Comparison of ENCODE assay signal across 20 cellular contexts in genomic region chr6:161507375-161507774, GRCh38.
DNase-seq lines count a peak whose midpoint lies in the region; ATAC-seq lines count a peak whose summit lies in the region.
"Had no signal": no experiment of that assay in that cellular context is flagged by ENCODE, and none has a peak within 500 bp of the region (broad histone marks: within the 10 kb centered on the region; RNA-seq: fewer than 3 reads in every experiment).

No MANE protein-coding gene starts in this region.

- no peaks in the 10 kb centered on the region for H3K4me1 ChIP-seq in BLaER1
- peaks cover 19% of the 10 kb centered on the region for H3K4me1 ChIP-seq in SJCRH30
- H3K4me1 ChIP-seq: BLaER1 treated with 17β-estradiol and CSF1 and Interleukin-3, amounts not matched to agents 10 nM and 100 nM had no signal

- H3K27ac ChIP-seq in BLaER1 (no peak overlapping the region), SJCRH30 (peak overlapping the region; percentile 74)
- H3K27ac ChIP-seq: 22Rv1; BLaER1 treated with 17β-estradiol and CSF1 and Interleukin-3, amounts not matched to agents 10 nM and 100 nM; GM23248 had no signal

- no peaks in the 10 kb centered on the region for H3K36me3 ChIP-seq in BLaER1
- no peaks in the 10 kb centered on the region for H3K36me3 ChIP-seq in SJCRH30
- H3K36me3 ChIP-seq: BLaER1 treated with 17β-estradiol and CSF1 and Interleukin-3, amounts not matched to agents 10 nM and 100 nM had no signal

- peaks cover 0 to 3% of the 10 kb centered on the region in 2 donors for H3K36me3 Mint-ChIP-seq in stimulated activated naive B cell treated with anti-CD40 and anti-IgM and Interleukin-4, amounts not matched to agents 10 μg/mL and 1 μg/mL and 100 μg/mL, for 72 hours
- H3K36me3 Mint-ChIP-seq: CD14-positive monocyte; CD8-positive, alpha-beta memory T cell had no signal

- H3K4me3 Mint-ChIP-seq in stimulated activated naive B cell treated with anti-CD40 and anti-IgM and Interleukin-4, amounts not matched to agents 10 μg/mL and 1 μg/mL and 100 μg/mL, for 72 hours: no peak overlapping the region
- H3K4me3 Mint-ChIP-seq: B cell; CD14-positive monocyte; CD4-positive, alpha-beta T cell; CD8-positive, alpha-beta memory T cell had no signal

- H3K4me3 ChIP-seq in BLaER1 (no peak overlapping the region), SJCRH30 (no peak overlapping the region)
- H3K4me3 ChIP-seq: BLaER1 treated with 17β-estradiol and CSF1 and Interleukin-3, amounts not matched to agents 10 nM and 100 nM; GM12878; GM23248 had no signal

- peaks cover 0 to 10% of the 10 kb centered on the region in 2 donors for H3K9me3 Mint-ChIP-seq in stimulated activated naive B cell treated with anti-CD40 and anti-IgM and Interleukin-4, amounts not matched to agents 10 μg/mL and 1 μg/mL and 100 μg/mL, for 72 hours

- H4K20me1 ChIP-seq in BLaER1: no peaks in the 10 kb centered on the region
- H4K20me1 ChIP-seq: BLaER1 treated with 17β-estradiol and CSF1 and Interleukin-3, amounts not matched to agents 10 nM and 100 nM had no signal

- DNase-seq in SJCRH30 (peak; percentile 92 to 95), myocyte (ENCODE audit: low read depth) (peak; percentile 93), NCI-H345 treated with DMSO at 0.1 percent for 48 hours (lab: John Stamatoyannopoulos, UW; ENCODE audit: unreplicated experiment) (no peak)
- no peak for DNase-seq in stimulated activated naive B cell treated with anti-CD40 and anti-IgM and Interleukin-4, amounts not matched to agents 10 μg/mL and 1 μg/mL and 100 μg/mL, for 72 hours
- DNase-seq: CD4-positive, alpha-beta T cell; CD8-positive, alpha-beta memory T cell; DMS 273 treated with DMSO at 0.1 percent for 48 hours; DMS79; EL; GDM1; GM23248; H7; HCEC 1CT had no signal

- no peaks in the 10 kb centered on the region for H3K27me3 ChIP-seq in BLaER1
- no peaks in the 10 kb centered on the region for H3K27me3 ChIP-seq in SJCRH30
- H3K27me3 ChIP-seq: BLaER1 treated with 17β-estradiol and CSF1 and Interleukin-3, amounts not matched to agents 10 nM and 100 nM had no signal

- peak overlapping the region; percentile 2; the same call in 1 of the 2 replicates for H3K4me2 ChIP-seq in BLaER1
- H3K4me2 ChIP-seq: BLaER1 treated with 17β-estradiol and CSF1 and Interleukin-3, amounts not matched to agents 10 nM and 100 nM had no signal

- H3K9ac ChIP-seq in BLaER1: no peak overlapping the region
- H3K9ac ChIP-seq: BLaER1 treated with 17β-estradiol and CSF1 and Interleukin-3, amounts not matched to agents 10 nM and 100 nM; GM23248 had no signal

- no peak for ATAC-seq in stimulated activated naive B cell treated with anti-CD40 and anti-IgM and Interleukin-4, amounts not matched to agents 10 μg/mL and 1 μg/mL and 100 μg/mL, for 72 hours (replicated peaks)
- ATAC-seq in HG02840 (IDR thresholded peaks at IDR 0.05; ENCODE audit: low FRiP score, unreplicated experiment): no peak
- ATAC-seq: GM12878 had no signal

- H3K27me3 Mint-ChIP-seq in stimulated activated naive B cell treated with anti-CD40 and anti-IgM and Interleukin-4, amounts not matched to agents 10 μg/mL and 1 μg/mL and 100 μg/mL, for 72 hours: no peaks in the 10 kb centered on the region
- H3K27me3 Mint-ChIP-seq: B cell; CD4-positive, alpha-beta T cell had no signal

- no peaks in the 10 kb centered on the region for H3K9me3 ChIP-seq in BLaER1
- peaks cover 2% of the 10 kb centered on the region; the same call in 1 of the 2 replicates for H3K9me3 ChIP-seq in SJCRH30 (replicated peaks)
- H3K9me3 ChIP-seq: BLaER1 treated with 17β-estradiol and CSF1 and Interleukin-3, amounts not matched to agents 10 nM and 100 nM had no signal

- H3K4me1 Mint-ChIP-seq in stimulated activated naive B cell treated with anti-CD40 and anti-IgM and Interleukin-4, amounts not matched to agents 10 μg/mL and 1 μg/mL and 100 μg/mL, for 72 hours: no peaks in the 10 kb centered on the region
- H3K4me1 Mint-ChIP-seq: B cell; CD14-positive monocyte; CD8-positive, alpha-beta memory T cell had no signal

- no peak overlapping the region for H3K27ac Mint-ChIP-seq in stimulated activated naive B cell treated with anti-CD40 and anti-IgM and Interleukin-4, amounts not matched to agents 10 μg/mL and 1 μg/mL and 100 μg/mL, for 72 hours
- H3K27ac Mint-ChIP-seq: B cell; CD14-positive monocyte; CD4-positive, alpha-beta T cell; CD8-positive, alpha-beta memory T cell had no signal

Comparison
In these comparisons a context has a peak if more than half of its experiments do, and no peak if none do; other contexts are left out.
1. DNase-seq: peak in SJCRH30 (2 of 2) and myocyte (single experiment); none in stimulated activated naive B cell treated with anti-CD40 and anti-IgM and Interleukin-4, amounts not matched to agents 10 μg/mL and 1 μg/mL and 100 μg/mL, for 72 hours (single experiment) and NCI-H345 treated with DMSO at 0.1 percent for 48 hours (single experiment).